8 cellular contexts compared by ENCODE assay signal in the genomic region with DNA sequence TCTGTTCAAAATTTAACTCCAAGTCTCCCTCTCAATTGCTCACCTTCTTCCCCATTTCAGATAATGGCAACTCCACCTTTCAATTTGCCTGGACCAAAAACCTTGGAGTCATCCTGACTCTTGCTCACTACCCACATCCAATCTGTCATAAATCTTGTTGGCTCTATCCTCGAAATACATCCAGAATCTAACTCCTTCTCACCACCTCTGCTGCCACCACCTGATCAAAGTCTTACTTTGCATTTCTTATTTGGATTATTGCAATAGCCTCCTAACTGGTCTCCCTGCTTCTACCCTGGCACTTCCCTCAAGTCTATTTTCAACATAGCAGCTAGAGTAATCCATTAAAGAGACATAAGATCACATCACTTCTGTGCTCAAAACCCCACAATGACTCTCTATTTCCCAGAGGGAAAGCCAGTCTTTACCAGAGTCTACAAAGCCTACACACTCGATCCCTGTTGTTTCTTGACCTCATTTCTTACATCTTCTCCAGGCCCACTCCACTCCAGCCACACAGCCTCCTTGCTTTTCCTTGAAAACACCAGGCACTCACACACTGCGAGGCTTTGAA.
DNase-seq lines count a peak whose midpoint lies in the region; ATAC-seq, FAIRE-seq and TF ChIP-seq lines count a peak whose summit lies in the region.

No MANE protein-coding gene starts in this region.

- CTCF ChIA-PET in HepG2 (lab: Yijun Ruan, JAX; ENCODE audit: low intra/inter-chr PET ratio, low total read pairs): interaction anchor here (1.0 to 1.4 kb wide), 2 partner anchors 306 to 377 kb away, joined by 3 to 8 read pairs; no protein-coding TSS in a partner anchor

- no peak overlapping the region for H2AFZ ChIP-seq in HepG2 (ENCODE audit: low read length)

- H3K4me1 ChIP-seq in HepG2 (ENCODE audit: insufficient read depth, low read length): no peaks in the 10 kb centered on the region

- H3K4me3 ChIP-seq in HepG2 (replicated peaks in 1 of 3; ENCODE audit: insufficient read depth in 1 of 3, low read depth in 2 of 3, low read length in 3 of 3): no peak overlapping the region

- 11% methylated on average over 3 of the region's 3 CpGs for WGBS in HepG2 (ENCODE audit: low lambda C conversion rate)

- POLR2A ChIA-PET in HepG2 (lab: Yijun Ruan, JAX): no interaction called here

- no peaks in the 10 kb centered on the region for H3K36me3 ChIP-seq in HepG2 (replicated peaks in 1 of 2; ENCODE audit: control insufficient read depth in 1 of 2, insufficient read depth in 2 of 2, low read length in 2 of 2)

- no TSS peak for BruUV-seq in HepG2 (replicated peaks; lab: Mats Ljungman, UMichigan)

- TF ChIP-seq RAD21 in HepG2 (CRISPR knock-in tag; IDR thresholded peaks at IDR 0.05): no peak

- peak; percentile 48 for DNase-seq in EL
- DNase-seq in KBM-7: peak; percentile 35
- peak; percentile 8 for DNase-seq in HepG2 (ENCODE audit: low spot score)
- DNase-seq in activated effector memory CD4-positive, alpha-beta T cell treated with Interleukin-2 at 50 U/mL for 16 hours: no peak

- in situ Hi-C loops in KBM-7 (cut with MboI; ENCODE audit: low pct_unique_long_range_greater_than_20kb, low sequenced_read_pairs): no loop called here
- in situ Hi-C loops in HepG2 (cut with HindIII; ENCODE audit: extremely low pct_ligation_motif_present, low pct_unique_long_range_greater_than_20kb): no loop called here

- H3K79me2 ChIP-seq in HepG2 (ENCODE audit: insufficient read depth, low read length): no peaks in the 10 kb centered on the region

- H3K27me3 ChIP-seq in HepG2 (ENCODE audit: control insufficient read depth in 1 of 2, insufficient read depth in 2 of 2, low read length in 2 of 2): no peaks in the 10 kb centered on the region

- TF ChIP-seq CTCF in VCaP (conservative IDR thresholded peaks at IDR 0.05): peak; percentile 67
- peak; percentile 55 for TF ChIP-seq CTCF in HepG2 (CRISPR knock-in tag; IDR thresholded peaks at IDR 0.05)

- intact Hi-C loops in HepG2 (cut with micrococcal nuclease; ENCODE audit: unreplicated experiment): loop anchor here (1.0 to 10.0 kb wide), 2 partner anchors 64 to 303 kb away; no protein-coding TSS in a partner anchor

- TF ChIP-seq EP300 in HepG2 (IDR thresholded peaks at IDR 0.05; ENCODE audit: low read depth in 2 of 2, low read length in 2 of 2): no peak
- no peak for TF ChIP-seq EP300 in HepG2 (CRISPR knock-in tag; IDR thresholded peaks at IDR 0.05; ENCODE audit: borderline replicate concordance)

- H3K9me3 ChIP-seq in HepG2 (ENCODE audit: low read length): no peaks in the 10 kb centered on the region

- H3K27ac ChIP-seq in VCaP (no peak overlapping the region), HepG2 (ENCODE audit: extremely low read length, insufficient read depth, low read length) (no peak overlapping the region)

- no peak overlapping the region for H3K4me2 ChIP-seq in HepG2 (ENCODE audit: low read depth, low read length)

- peak; percentile 43; the same call in 1 of the 3 replicates for ATAC-seq in HepG2
- ATAC-seq in activated CD4-positive, CD25-positive, alpha-beta regulatory T cell treated with anti-CD3 and anti-CD28 coated beads, Interleukin-2, amount 50 U/mL, for 24 hours: no peak
- ATAC-seq in GM21447 (IDR thresholded peaks at IDR 0.05; ENCODE audit: unreplicated experiment): no peak
- no peak for ATAC-seq in GM19328 (IDR thresholded peaks at IDR 0.05; ENCODE audit: unreplicated experiment)

- H3K9ac ChIP-seq in HepG2 (ENCODE audit: insufficient read depth, low read depth, low read length): no peak overlapping the region

- peak; percentile 40 for FAIRE-seq in HepG2 (lab: Jason Lieb, UNC)

- no peaks in the 10 kb centered on the region for H4K20me1 ChIP-seq in HepG2 (ENCODE audit: insufficient read depth, low read length)

- no peak for TF ChIP-seq POLR2A in HepG2 (IDR thresholded peaks at IDR 0.05; ENCODE audit: insufficient read depth in 1 of 2, low read depth in 2 of 2, low read length in 2 of 2)

TF ChIP-seq in HepG2, 621 proteins besides CTCF, POLR2A, EP300 and RAD21:
- no peak for TF ChIP-seq CAMTA2 (CRISPR knock-in tag; IDR thresholded peaks at IDR 0.05; ENCODE audit: borderline replicate concordance)
- no peak for TF ChIP-seq ZNF335 (CRISPR knock-in tag; IDR thresholded peaks at IDR 0.05)
- no peak for TF ChIP-seq ARNT2 (CRISPR knock-in tag; IDR thresholded peaks at IDR 0.05; ENCODE audit: low read depth)
- TF ChIP-seq NFE2L2 (IDR thresholded peaks at IDR 0.05; ENCODE audit: low read length): no peak
- TF ChIP-seq, protein P1, sequence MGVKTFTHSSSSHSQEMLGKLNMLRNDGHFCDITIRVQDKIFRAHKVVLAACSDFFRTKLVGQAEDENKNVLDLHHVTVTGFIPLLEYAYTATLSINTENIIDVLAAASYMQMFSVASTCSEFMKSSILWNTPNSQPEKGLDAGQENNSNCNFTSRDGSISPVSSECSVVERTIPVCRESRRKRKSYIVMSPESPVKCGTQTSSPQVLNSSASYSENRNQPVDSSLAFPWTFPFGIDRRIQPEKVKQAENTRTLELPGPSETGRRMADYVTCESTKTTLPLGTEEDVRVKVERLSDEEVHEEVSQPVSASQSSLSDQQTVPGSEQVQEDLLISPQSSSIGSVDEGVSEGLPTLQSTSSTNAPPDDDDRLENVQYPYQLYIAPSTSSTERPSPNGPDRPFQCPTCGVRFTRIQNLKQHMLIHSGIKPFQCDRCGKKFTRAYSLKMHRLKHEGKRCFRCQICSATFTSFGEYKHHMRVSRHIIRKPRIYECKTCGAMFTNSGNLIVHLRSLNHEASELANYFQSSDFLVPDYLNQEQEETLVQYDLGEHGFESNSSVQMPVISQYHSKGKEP (CRISPR knock-in tag; IDR thresholded peaks at IDR 0.05): no peak
- TF ChIP-seq, protein P2, sequence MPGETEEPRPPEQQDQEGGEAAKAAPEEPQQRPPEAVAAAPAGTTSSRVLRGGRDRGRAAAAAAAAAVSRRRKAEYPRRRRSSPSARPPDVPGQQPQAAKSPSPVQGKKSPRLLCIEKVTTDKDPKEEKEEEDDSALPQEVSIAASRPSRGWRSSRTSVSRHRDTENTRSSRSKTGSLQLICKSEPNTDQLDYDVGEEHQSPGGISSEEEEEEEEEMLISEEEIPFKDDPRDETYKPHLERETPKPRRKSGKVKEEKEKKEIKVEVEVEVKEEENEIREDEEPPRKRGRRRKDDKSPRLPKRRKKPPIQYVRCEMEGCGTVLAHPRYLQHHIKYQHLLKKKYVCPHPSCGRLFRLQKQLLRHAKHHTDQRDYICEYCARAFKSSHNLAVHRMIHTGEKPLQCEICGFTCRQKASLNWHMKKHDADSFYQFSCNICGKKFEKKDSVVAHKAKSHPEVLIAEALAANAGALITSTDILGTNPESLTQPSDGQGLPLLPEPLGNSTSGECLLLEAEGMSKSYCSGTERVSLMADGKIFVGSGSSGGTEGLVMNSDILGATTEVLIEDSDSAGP (CRISPR knock-in tag; IDR thresholded peaks at IDR 0.05; ENCODE audit: borderline replicate concordance): no peak
- peak; percentile 69 for TF ChIP-seq STAG1 (CRISPR knock-in tag; IDR thresholded peaks at IDR 0.05)
- no peak for TF ChIP-seq ZNF615 (CRISPR knock-in tag; IDR thresholded peaks at IDR 0.05; ENCODE audit: borderline replicate concordance)
- no peak for TF ChIP-seq NFRKB (IDR thresholded peaks at IDR 0.05)
- no peak for TF ChIP-seq ZNF780A (CRISPR knock-in tag; IDR thresholded peaks at IDR 0.05)
- TF ChIP-seq, protein P3, sequence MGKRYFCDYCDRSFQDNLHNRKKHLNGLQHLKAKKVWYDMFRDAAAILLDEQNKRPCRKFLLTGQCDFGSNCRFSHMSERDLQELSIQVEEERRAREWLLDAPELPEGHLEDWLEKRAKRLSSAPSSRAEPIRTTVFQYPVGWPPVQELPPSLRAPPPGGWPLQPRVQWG (CRISPR knock-in tag; IDR thresholded peaks at IDR 0.05; ENCODE audit: borderline replicate concordance, low read depth): no peak
- TF ChIP-seq ZNF746 (CRISPR knock-in tag; IDR thresholded peaks at IDR 0.05): no peak
- TF ChIP-seq ZNF496 (CRISPR knock-in tag; IDR thresholded peaks at IDR 0.05; ENCODE audit: insufficient replicate concordance): no peak
- TF ChIP-seq ZNF10 (CRISPR knock-in tag; IDR thresholded peaks at IDR 0.05; ENCODE audit: borderline replicate concordance, low read depth): no peak
- peak; percentile 52 for TF ChIP-seq SMC3 (IDR thresholded peaks at IDR 0.05; ENCODE audit: low read length)
- no peak for TF ChIP-seq FOXJ3 (CRISPR knock-in tag; IDR thresholded peaks at IDR 0.05; ENCODE audit: borderline replicate concordance)
- TF ChIP-seq ZNF670 (CRISPR knock-in tag; IDR thresholded peaks at IDR 0.05; ENCODE audit: borderline replicate concordance): no peak
